8 cellular contexts compared by ENCODE assay signal in genomic region chr5:169583424-169584215, GRCh38.
DNase-seq lines count a peak whose midpoint lies in the region; ATAC-seq, FAIRE-seq and TF ChIP-seq lines count a peak whose summit lies in the region.

SPDL1 (plus strand) TSS chr5:169583773; CDS start chr5:169588417, 4,644 bp downstream.

- H3K4me3 ChIP-seq in AG09309 (ENCODE audit: control insufficient read depth, low read depth, low read length): peak within 1 kb of the TSS; percentile 88

- FAIRE-seq in islet of Langerhans (lab: Jason Lieb, UNC): peak; percentile 27

- no peak for TF ChIP-seq CTCF in AG09309 (IDR thresholded peaks at IDR 0.05; ENCODE audit: control insufficient read depth, insufficient read depth, low read depth, low read length, missing control alignments)

- peak; percentile 84 for DNase-seq in AG09309 (ENCODE audit: low read depth)
- DNase-seq in NCI-H446 (lab: John Stamatoyannopoulos, UW): peak; percentile 86 to 95
- peak; percentile 88 for DNase-seq in activated CD4-positive, CD25-positive, alpha-beta regulatory T cell treated with anti-CD3 and anti-CD28 coated beads, Interleukin-2, amount 50 U/mL, for 16 hours (ENCODE audit: low read depth, low spot score)
- peak; percentile 97 for DNase-seq in cerebellar cortex (ENCODE audit: low spot score)
- DNase-seq in stimulated activated CD4-positive, alpha-beta T cell treated with anti-CD3 and anti-CD28 coated beads, Interleukin-12 subunit alpha, Interleukin-12 subunit beta, amount 100 ng/mL, for 4 hours: peak; percentile 92

- ATAC-seq in GM19025 (IDR thresholded peaks at IDR 0.05; ENCODE audit: low read depth, unreplicated experiment) (peak; percentile 88), HG03342 (IDR thresholded peaks at IDR 0.05; ENCODE audit: unreplicated experiment) (peak; percentile 92)

Comparison
In these comparisons a context has a peak if more than half of its experiments do, and no peak if none do; other contexts are left out.
1. Peak in every context shown above with its lines: DNase-seq, ATAC-seq and H3K4me3 ChIP-seq.